ENCODE assay signal across 31 cellular contexts in genomic region chr4:78987683-78988082, GRCh38.
"Had no signal": no experiment of that assay in that cellular context is flagged by ENCODE, and none has a peak within 500 bp of the region (broad histone marks: within the 10 kb centered on the region; RNA-seq: fewer than 3 reads in every experiment).

No MANE protein-coding gene starts in this region.

- FAIRE-seq: bronchial epithelial cell, TTC549 had no signal

- ATAC-seq: activated CD4-positive, alpha-beta T cell treated with anti-CD3 and anti-CD28 coated beads for 36 hours; activated CD4-positive, CD25-positive, alpha-beta regulatory T cell treated with anti-CD3 and anti-CD28 coated beads, Interleukin-2, amount 50 U/mL, for 24 hours; activated CD8-positive, alpha-beta memory T cell treated with anti-CD3 and anti-CD28 coated beads, Interleukin-2, amount 10 ng/mL, durations not matched to agents 7 days and 5 days; activated CD8-positive, alpha-beta T cell treated with anti-CD3 and anti-CD28 coated beads, Interleukin-2, amount 10 ng/mL, durations not matched to agents 7 days and 5 days; activated naive CD8-positive, alpha-beta T cell treated with anti-CD3 and anti-CD28 coated beads, Interleukin-2, amount 50 U/mL, for 24 hours had no signal

- H3K27me3 ChIP-seq: ascending aorta, cardiac muscle cell had no signal

- DNase-seq: activated CD4-positive, alpha-beta memory T cell treated with anti-CD3 and anti-CD28 coated beads, Interleukin-2, amount 10 ng/mL, durations not matched to agents 7 days and 5 days; activated CD4-positive, alpha-beta T cell treated with anti-CD3 and anti-CD28 coated beads for 1 hour; activated CD4-positive, alpha-beta T cell treated with anti-CD3 and anti-CD28 coated beads for 36 hours; activated CD4-positive, alpha-beta T cell treated with anti-CD3 and anti-CD28 coated beads for 48 hours; activated CD4-positive, alpha-beta T cell treated with anti-CD3 and anti-CD28 coated beads, Interleukin-2, amount 10 ng/mL, durations not matched to agents 7 days and 5 days; activated CD4-positive, alpha-beta T cell treated with anti-CD3 and anti-CD28 coated beads, Interleukin-2, amount 50 U/mL, for 48 hours; activated CD4-positive, CD25-positive, alpha-beta regulatory T cell; activated CD8-positive, alpha-beta memory T cell treated with anti-CD3 and anti-CD28 coated beads for 24 hours; activated CD8-positive, alpha-beta memory T cell treated with anti-CD3 and anti-CD28 coated beads, Interleukin-2, amount 10 ng/mL, durations not matched to agents 7 days and 5 days; activated CD8-positive, alpha-beta memory T cell treated with anti-CD3 and anti-CD28 coated beads, Interleukin-2, amount 50 U/mL, for 48 hours; activated CD8-positive, alpha-beta T cell treated with anti-CD3 and anti-CD28 coated beads, Interleukin-2, amount 10 ng/mL, durations not matched to agents 7 days and 5 days; activated effector memory CD4-positive, alpha-beta T cell treated with Interleukin-2 at 50 U/mL for 16 hours; activated gamma-delta T cell; activated naive CD4-positive, alpha-beta T cell treated with anti-CD3 and anti-CD28 coated beads, Interleukin-2, amount 10 ng/mL, durations not matched to agents 7 days and 5 days; activated naive CD4-positive, alpha-beta T cell treated with Interleukin-2 at 50 U/mL for 16 hours; activated naive CD8-positive, alpha-beta T cell treated with anti-CD3 and anti-CD28 coated beads, Interleukin-2, amount 10 ng/mL, durations not matched to agents 7 days and 5 days; activated naive CD8-positive, alpha-beta T cell treated with anti-CD3 and anti-CD28 coated beads, Interleukin-2, amount 50 U/mL, for 24 hours; activated T-cell treated with anti-CD3 and anti-CD28 coated beads, Interleukin-2, amount 50 U/mL, for 24 hours; activated T-cell treated with anti-CD3 and anti-CD28 coated beads, Interleukin-2, amount 50 U/mL, for 48 hours; amygdala; anterior cingulate cortex; caudate nucleus; cerebellar nuclear complex; T-helper 2 cell; T-helper 9 cell had no signal

- H3K27ac ChIP-seq: ascending aorta, cardiac muscle cell, VCaP had no signal

- H3K4me1 ChIP-seq: ascending aorta had no signal

- H3K4me3 ChIP-seq: ascending aorta, cardiac muscle cell had no signal

- H3K36me3 ChIP-seq: ascending aorta, cardiac muscle cell had no signal
